ENCODE assay signal across 1 cellular context in genomic region chr1:38025233-38025632, GRCh38.
TF ChIP-seq lines count a peak whose summit lies in the region.

No MANE protein-coding gene starts in this region.

TF ChIP-seq in WTC11, 78 proteins besides CTCF, POLR2A, EP300 and RAD21 (continued from another document):
- no peak for TF ChIP-seq ZNF281 (CRISPR knock-in tag; IDR thresholded peaks at IDR 0.05)
